In the genomic region with DNA sequence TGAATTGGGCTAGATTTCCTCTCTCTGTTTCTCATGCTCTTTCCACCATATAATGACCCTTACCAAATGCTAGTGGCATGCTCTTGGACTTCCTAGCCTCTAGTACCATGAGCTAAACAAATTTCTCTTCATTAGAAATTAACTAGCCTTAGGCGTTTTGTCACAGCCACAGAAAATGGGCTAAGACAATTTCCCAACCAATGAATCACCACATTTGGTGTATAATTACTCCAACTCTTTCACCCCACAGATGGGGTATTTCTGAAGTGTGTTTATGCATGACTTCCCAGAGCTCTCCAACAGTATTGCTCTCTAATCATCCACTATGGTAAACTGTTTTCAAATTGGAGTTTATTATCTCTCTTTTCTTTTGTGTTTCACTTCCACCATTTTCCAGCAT, we compare ENCODE assay signal across 23 cellular contexts.
"Had no signal": no experiment of that assay in that cellular context is flagged by ENCODE, and none has a peak within 500 bp of the region (broad histone marks: within the 10 kb centered on the region; RNA-seq: fewer than 3 reads in every experiment).

No MANE protein-coding gene starts in this region.

- H3K27ac ChIP-seq: breast epithelium, esophagus squamous epithelium, pancreas, prostate gland, sigmoid colon, uterus had no signal

- ATAC-seq: activated naive CD4-positive, alpha-beta T cell treated with anti-CD3 and anti-CD28 coated beads, Interleukin-2, amount 50 U/mL, for 72 hours; activated T-cell treated with anti-CD3 and anti-CD28 coated beads, Interleukin-2, amount 50 U/mL, for 72 hours; left cardiac atrium; left ventricle myocardium superior; pancreas; stimulated activated effector memory CD8-positive, alpha-beta T cell treated with anti-CD3 and anti-CD28 coated beads, Interleukin-12 subunit alpha, Interleukin-12 subunit beta, amount 100 ng/mL, for 72 hours had no signal

- H3K4me3 ChIP-seq: breast epithelium, esophagus squamous epithelium, pancreas, prostate gland, sigmoid colon, uterus had no signal

- H3K27me3 ChIP-seq: breast epithelium, esophagus squamous epithelium, pancreas, sigmoid colon, uterus had no signal

- H3K4me1 ChIP-seq: breast epithelium, esophagus squamous epithelium, pancreas, prostate gland, sigmoid colon, uterus had no signal

- H3K9me3 ChIP-seq: breast epithelium, esophagus squamous epithelium, pancreas, prostate gland, sigmoid colon, uterus had no signal

- H3K36me3 ChIP-seq: breast epithelium, esophagus squamous epithelium, pancreas, prostate gland, sigmoid colon, uterus had no signal

- DNase-seq: activated CD4-positive, alpha-beta T cell treated with anti-CD3 and anti-CD28 coated beads for 4 hours; activated CD4-positive, alpha-beta T cell treated with anti-CD3 and anti-CD28 coated beads, Interleukin-2, amount 50 U/mL, for 4 hours; activated CD4-positive, CD25-positive, alpha-beta regulatory T cell; activated naive CD4-positive, alpha-beta T cell; activated T-cell treated with anti-CD3 and anti-CD28 coated beads for 4 hours; activated T-cell treated with anti-CD3 and anti-CD28 coated beads, Interleukin-2, amount 50 U/mL, for 72 hours; endodermal cell; esophagus squamous epithelium; foreskin melanocyte; left cardiac atrium; left ventricle myocardium superior; naive B cell; nucleus accumbens; pancreas; sigmoid colon; small intestine; stimulated activated CD4-positive, alpha-beta T cell treated with anti-CD3 and anti-CD28 coated beads, Interleukin-4, amount 100 ng/mL, for 24 hours; substantia nigra; uterus had no signal
